1 cellular context compared by ENCODE assay signal in the genomic region with DNA sequence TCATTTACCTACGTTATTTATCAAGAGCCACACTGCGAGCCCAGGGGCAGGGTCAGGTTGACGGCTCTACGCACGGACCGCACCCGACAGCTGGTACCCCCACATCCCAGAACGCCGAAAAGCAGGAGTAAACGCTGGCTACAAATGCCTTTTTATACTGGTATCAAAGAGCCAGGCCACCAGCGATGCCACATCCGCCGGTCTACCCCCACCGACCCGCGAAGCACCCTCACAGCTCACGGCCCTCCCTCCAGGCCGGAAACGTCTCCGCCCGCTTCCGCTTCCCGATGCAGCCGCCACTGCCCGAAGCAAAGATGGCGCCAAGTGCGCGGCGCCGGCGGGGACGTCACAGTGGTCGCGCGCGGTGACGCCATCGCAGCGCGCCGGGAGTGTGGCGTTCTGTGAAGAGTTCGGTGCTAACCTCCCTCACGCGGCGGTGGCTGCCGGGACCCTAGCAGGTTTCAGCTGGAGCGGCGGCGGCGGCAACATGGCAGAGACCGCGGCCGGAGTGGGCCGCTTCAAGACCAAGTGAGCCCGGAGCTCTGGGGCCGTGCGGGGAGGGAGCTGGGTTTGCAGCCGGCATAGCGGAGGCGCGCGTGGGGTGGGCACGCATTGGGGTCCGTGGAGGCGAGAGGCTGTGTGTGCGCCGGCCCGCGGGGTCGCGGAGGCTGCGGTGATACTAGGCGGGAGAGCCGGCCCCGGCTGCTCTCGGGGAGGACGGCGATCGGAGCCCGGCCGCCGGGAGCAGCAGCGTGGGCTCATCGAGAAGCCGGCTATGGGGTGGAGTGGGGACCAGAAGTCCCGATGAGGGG.
TF ChIP-seq lines count a peak whose summit lies in the region.

TSS of gene TBL3 (plus strand) at position 376 of the 812 bp plus-strand sequence. CDS start at position 488, 112 bp downstream.

TF ChIP-seq in HCT116, 20 proteins besides CTCF, POLR2A, EP300 and RAD21 (continued from another document):
- TF ChIP-seq, protein P1, sequence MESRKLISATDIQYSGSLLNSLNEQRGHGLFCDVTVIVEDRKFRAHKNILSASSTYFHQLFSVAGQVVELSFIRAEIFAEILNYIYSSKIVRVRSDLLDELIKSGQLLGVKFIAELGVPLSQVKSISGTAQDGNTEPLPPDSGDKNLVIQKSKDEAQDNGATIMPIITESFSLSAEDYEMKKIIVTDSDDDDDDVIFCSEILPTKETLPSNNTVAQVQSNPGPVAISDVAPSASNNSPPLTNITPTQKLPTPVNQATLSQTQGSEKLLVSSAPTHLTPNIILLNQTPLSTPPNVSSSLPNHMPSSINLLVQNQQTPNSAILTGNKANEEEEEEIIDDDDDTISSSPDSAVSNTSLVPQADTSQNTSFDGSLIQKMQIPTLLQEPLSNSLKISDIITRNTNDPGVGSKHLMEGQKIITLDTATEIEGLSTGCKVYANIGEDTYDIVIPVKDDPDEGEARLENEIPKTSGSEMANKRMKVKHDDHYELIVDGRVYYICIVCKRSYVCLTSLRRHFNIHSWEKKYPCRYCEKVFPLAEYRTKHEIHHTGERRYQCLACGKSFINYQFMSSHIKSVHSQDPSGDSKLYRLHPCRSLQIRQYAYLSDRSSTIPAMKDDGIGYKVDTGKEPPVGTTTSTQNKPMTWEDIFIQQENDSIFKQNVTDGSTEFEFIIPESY (IDR thresholded peaks at IDR 0.05; ENCODE audit: extremely low read depth, insufficient replicate concordance, low read length), result peak; percentile 82
- TF ChIP-seq EZH2 (IDR thresholded peaks at IDR 0.05), result no peak
- TF ChIP-seq SRF (IDR thresholded peaks at IDR 0.05; ENCODE audit: low read depth), result no peak
- peak; percentile 43; the same call in 1 of the 2 replicates for TF ChIP-seq ZFX (IDR thresholded peaks at IDR 0.05)
- TF ChIP-seq POLR2AphosphoS5 (IDR thresholded peaks at IDR 0.05; ENCODE audit: low read depth, low read length), result peak; percentile 85
- TF ChIP-seq SP1 (IDR thresholded peaks at IDR 0.05; ENCODE audit: low read depth), result no peak
- no peak for TF ChIP-seq JUND (IDR thresholded peaks at IDR 0.05)
- no peak for TF ChIP-seq FOSL1 (IDR thresholded peaks at IDR 0.05; ENCODE audit: low read depth)
- TF ChIP-seq, protein P2, sequence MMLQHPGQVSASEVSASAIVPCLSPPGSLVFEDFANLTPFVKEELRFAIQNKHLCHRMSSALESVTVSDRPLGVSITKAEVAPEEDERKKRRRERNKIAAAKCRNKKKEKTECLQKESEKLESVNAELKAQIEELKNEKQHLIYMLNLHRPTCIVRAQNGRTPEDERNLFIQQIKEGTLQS (IDR thresholded peaks at IDR 0.05), result no peak
- TF ChIP-seq, protein P3, sequence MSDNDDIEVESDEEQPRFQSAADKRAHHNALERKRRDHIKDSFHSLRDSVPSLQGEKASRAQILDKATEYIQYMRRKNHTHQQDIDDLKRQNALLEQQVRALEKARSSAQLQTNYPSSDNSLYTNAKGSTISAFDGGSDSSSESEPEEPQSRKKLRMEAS (IDR thresholded peaks at IDR 0.05), result no peak
- peak; percentile 100 for TF ChIP-seq YY1 (IDR thresholded peaks at IDR 0.05; ENCODE audit: extremely low read depth, insufficient replicate concordance, low read depth, low read length)
